Comparison of ENCODE assay signal across 2 cellular contexts in the genomic region with DNA sequence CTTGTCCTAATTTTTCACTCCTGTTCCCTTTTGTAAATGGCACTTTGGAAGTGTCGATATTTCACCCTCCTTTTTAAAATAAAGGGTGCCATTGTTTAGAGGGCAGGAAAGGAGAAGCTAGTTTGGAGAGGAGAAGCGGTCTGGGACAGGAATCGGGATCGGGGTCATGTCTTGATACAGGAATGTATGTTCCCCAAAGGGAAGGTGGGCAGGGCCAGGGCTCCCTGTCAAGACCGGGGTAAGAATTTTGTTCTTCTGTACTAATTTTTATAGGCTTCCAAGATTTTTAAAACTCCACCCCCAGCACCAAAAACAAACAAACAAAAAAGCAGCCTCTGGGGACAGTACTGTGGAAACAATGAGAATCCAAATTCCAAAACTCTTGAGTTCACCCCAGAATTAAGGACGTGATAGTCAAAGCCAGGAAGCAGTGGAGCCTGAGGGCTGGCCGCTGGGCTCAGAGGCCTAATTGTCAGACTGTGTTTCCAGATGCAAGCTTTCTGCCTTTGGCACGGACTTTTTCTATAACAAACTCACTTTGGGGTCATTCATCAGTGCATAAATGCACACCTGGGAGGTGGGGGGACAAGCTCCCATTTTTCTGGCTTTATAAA.
TF ChIP-seq lines count a peak whose summit lies in the region.

No MANE protein-coding gene starts in this region.

TF ChIP-seq in GM23338, 12 proteins besides CTCF, POLR2A, EP300 and RAD21 (continued from another document):
- TF ChIP-seq STAT1 (IDR thresholded peaks at IDR 0.05; ENCODE audit: unreplicated experiment) (no peak), POLR2AphosphoS5 (IDR thresholded peaks at IDR 0.05; ENCODE audit: low read depth) (no peak), ZNF114 (CRISPR knock-in tag; IDR thresholded peaks at IDR 0.05) (no peak), CREB1 (CRISPR knock-in tag; IDR thresholded peaks at IDR 0.05; ENCODE audit: low read depth) (no peak)

TF ChIP-seq in H1, 55 proteins besides CTCF, POLR2A, EP300 and RAD21 (continued from another document):
- TF ChIP-seq TBP (IDR thresholded peaks at IDR 0.05; ENCODE audit: low read depth, low read length) (no peak), MAFK (IDR thresholded peaks at IDR 0.05; ENCODE audit: low read depth, low read length) (no peak)
